ENCODE assay signal across 18 cellular contexts in the genomic region with DNA sequence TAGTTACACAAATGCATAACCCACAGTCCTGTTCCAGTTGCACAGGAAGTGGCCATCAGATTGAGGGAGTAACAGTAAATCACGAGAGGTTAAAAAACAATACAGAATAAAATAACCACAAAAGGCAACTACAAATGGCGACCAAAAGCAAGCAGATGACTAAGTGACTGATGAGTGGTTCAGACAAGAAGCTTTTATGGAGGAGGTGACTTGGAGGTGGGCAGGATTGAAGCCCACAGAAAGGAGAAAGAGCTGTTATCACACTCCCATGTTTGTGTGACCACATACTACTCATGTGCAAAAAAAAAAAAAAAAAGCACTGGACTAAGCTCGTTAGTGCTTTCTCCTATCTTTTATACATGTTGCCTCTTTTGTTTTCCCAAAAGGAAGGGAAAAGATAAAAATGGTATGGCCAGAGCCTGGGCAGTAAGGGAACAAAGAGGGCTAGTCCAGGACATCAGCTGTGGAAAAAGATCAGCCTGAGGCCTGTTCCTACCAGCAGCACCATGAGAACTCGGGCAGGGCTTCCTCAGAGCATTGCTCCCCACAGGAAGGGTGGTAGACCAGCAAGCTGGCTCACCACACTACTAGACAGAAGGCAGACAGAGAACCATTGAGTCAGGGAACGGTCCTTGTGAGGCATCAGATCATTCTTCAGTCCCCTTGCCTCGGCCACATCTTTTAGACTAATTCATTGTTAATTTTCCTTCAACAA.
DNase-seq lines count a peak whose midpoint lies in the region; ATAC-seq and TF ChIP-seq lines count a peak whose summit lies in the region.
"Had no signal": no experiment of that assay in that cellular context is flagged by ENCODE, and none has a peak within 500 bp of the region (broad histone marks: within the 10 kb centered on the region; RNA-seq: fewer than 3 reads in every experiment).

No MANE protein-coding gene starts in this region.

- TF ChIP-seq CTCF in GM23338 (conservative IDR thresholded peaks at IDR 0.05; ENCODE audit: low read depth in 2 of 2) (no peak), WTC11 (IDR thresholded peaks at IDR 0.05) (no peak)

- no peaks in the 10 kb centered on the region for H3K9me2 ChIP-seq in GM23338 (ENCODE audit: insufficient read depth)

- H3K14ac ChIP-seq in neuronal stem cell (ENCODE audit: low read length): no peak overlapping the region

- DNase-seq in GM23338 (ENCODE audit: low spot score) (no peak), M059J (ENCODE audit: low read depth) (peak; percentile 86), WTC11 (ENCODE audit: low spot score) (no peak), neuronal stem cell (ENCODE audit: low spot score) (no peak), SK-N-DZ (ENCODE audit: low spot score) (no peak), NCI-H187 treated with DMSO at 0.1 percent for 48 hours (lab: John Stamatoyannopoulos, UW) (no peak)
- DNase-seq: CD8-positive, alpha-beta memory T cell; GF-D8; GOT3; KBM-7; NCI-H1417 treated with DMSO at 0.1 percent for 48 hours; NCI-H345; NCI-H524 treated with DMSO at 0.1 percent for 48 hours; PC-3; T-helper 17 cell had no signal

- no peak overlapping the region for H2BK15ac ChIP-seq in neuronal stem cell (ENCODE audit: low read length)

- H3K4me1 Mint-ChIP-seq in GM23338 (peaks cover 16% of the 10 kb centered on the region), WTC11 (peaks cover 27% of the 10 kb centered on the region)
- H3K4me1 Mint-ChIP-seq: CD8-positive, alpha-beta memory T cell; T-helper 17 cell had no signal

- H3K27me3 Mint-ChIP-seq in GM23338 (ENCODE audit: insufficient read depth, low read depth, poor library complexity) (peaks cover 3% of the 10 kb centered on the region), WTC11 (ENCODE audit: low read depth) (peaks cover 4% of the 10 kb centered on the region; the same call in 1 of the 2 replicates)
- H3K27me3 Mint-ChIP-seq: CD8-positive, alpha-beta memory T cell; T-helper 17 cell had no signal

- no peaks in the 10 kb centered on the region for H3K9me3 ChIP-seq in neuronal stem cell (replicated peaks in 1 of 2; ENCODE audit: control insufficient read depth in 2 of 2, insufficient read depth in 1 of 2, low read depth in 1 of 2, low read length in 2 of 2)
- H3K9me3 ChIP-seq: BLaER1 treated with 17β-estradiol and CSF1 and Interleukin-3, amounts not matched to agents 10 nM and 100 nM had no signal

- no peak overlapping the region for H3K4ac ChIP-seq in neuronal stem cell (ENCODE audit: low read length)

- CTCF ChIA-PET in WTC11 (lab: Charles Lee): no interaction called here

- H3K36me3 ChIP-seq in GM23338 (ENCODE audit: insufficient read depth): no peaks in the 10 kb centered on the region
- no peaks in the 10 kb centered on the region for H3K36me3 ChIP-seq in neuronal stem cell (replicated peaks in 1 of 2; ENCODE audit: control insufficient read depth in 2 of 2, insufficient read depth in 2 of 2, low read length in 2 of 2)
- H3K36me3 ChIP-seq: BLaER1 treated with 17β-estradiol and CSF1 and Interleukin-3, amounts not matched to agents 10 nM and 100 nM had no signal

- H2AFZ ChIP-seq in GM23338 (peak overlapping the region; percentile 32; the same call in 1 of the 2 replicates), neuronal stem cell (ENCODE audit: low read length) (no peak overlapping the region)

- H3K4me1 ChIP-seq in GM23338 (ENCODE audit: insufficient read depth) (no peaks in the 10 kb centered on the region), neuronal stem cell (ENCODE audit: control insufficient read depth in 2 of 2, insufficient read depth in 1 of 2, low read depth in 1 of 2, low read length in 2 of 2) (peaks cover 0 to 10% of the 10 kb centered on the region in 2 donors)
- H3K4me1 ChIP-seq: BLaER1 treated with 17β-estradiol and CSF1 and Interleukin-3, amounts not matched to agents 10 nM and 100 nM had no signal

- H3K27ac ChIP-seq in GM23338 (ENCODE audit: low read depth) (no peak overlapping the region), neuronal stem cell (replicated peaks; ENCODE audit: low read length) (no peak overlapping the region)
- H3K27ac ChIP-seq: BLaER1 treated with 17β-estradiol and CSF1 and Interleukin-3, amounts not matched to agents 10 nM and 100 nM had no signal

- H3K23ac ChIP-seq in neuronal stem cell (ENCODE audit: low read depth, low read length, poor library complexity): no peak overlapping the region

- no peak overlapping the region; the same call in 1 of the 2 replicates for H3K27ac Mint-ChIP-seq in GM23338
- 0 out of 2 replicates have a peak overlapping the region, but pooled peaks have one; percentile 18 for H3K27ac Mint-ChIP-seq in WTC11
- H3K27ac Mint-ChIP-seq: T-helper 17 cell had no signal

- H3K79me2 ChIP-seq in GM23338 (replicated peaks; ENCODE audit: insufficient read depth): no peaks in the 10 kb centered on the region

- H3F3A ChIP-seq in GM23338 (replicated peaks; ENCODE audit: low read depth): no peaks in the 10 kb centered on the region

- no peak overlapping the region for H2BK12ac ChIP-seq in neuronal stem cell (ENCODE audit: low read length)

- H2BK5ac ChIP-seq in neuronal stem cell (ENCODE audit: low read length): no peak overlapping the region

- H3K36me3 Mint-ChIP-seq in GM23338 (ENCODE audit: low read depth) (no peaks in the 10 kb centered on the region), WTC11 (no peaks in the 10 kb centered on the region)
- H3K36me3 Mint-ChIP-seq: CD8-positive, alpha-beta memory T cell had no signal

- ATAC-seq in GM23338 (no peak), WTC11 (no peak), HG02571 (IDR thresholded peaks at IDR 0.05; ENCODE audit: unreplicated experiment) (no peak)
- ATAC-seq: GM12878, PC-3, T-helper 17 cell had no signal

- H2AK5ac ChIP-seq in neuronal stem cell (ENCODE audit: low read depth, low read length): peak overlapping the region; percentile 30

- peak overlapping the region; percentile 72 for H3K18ac ChIP-seq in neuronal stem cell (ENCODE audit: low read length)

- no CpG with 5 or more reads among the region's 6 CpGs for WGBS in neuronal stem cell (ENCODE audit: extremely low coverage in 2 of 2, insufficient read length in 2 of 2, insufficient replicate concordance in 1 of 2), 2 donors

- no peak overlapping the region for H3K9ac ChIP-seq in neuronal stem cell (ENCODE audit: low read depth, low read length, poor library complexity)
- H3K9ac ChIP-seq: BLaER1 treated with 17β-estradiol and CSF1 and Interleukin-3, amounts not matched to agents 10 nM and 100 nM had no signal

- POLR2A ChIA-PET in WTC11 (lab: Charles Lee): no interaction called here

- no peaks in the 10 kb centered on the region for H3K27me3 ChIP-seq in GM23338 (ENCODE audit: insufficient read depth)
- H3K27me3 ChIP-seq in neuronal stem cell (ENCODE audit: control insufficient read depth in 3 of 3, insufficient read depth in 3 of 3, low read depth in 1 of 3, low read length in 3 of 3): no peaks in the 10 kb centered on the region
- H3K27me3 ChIP-seq: BLaER1 treated with 17β-estradiol and CSF1 and Interleukin-3, amounts not matched to agents 10 nM and 100 nM had no signal

- H4K8ac ChIP-seq in neuronal stem cell (ENCODE audit: low read depth, low read length): no peak overlapping the region

- H3K4me3 Mint-ChIP-seq in GM23338 (no peak overlapping the region), WTC11 (no peak overlapping the region)
- H3K4me3 Mint-ChIP-seq: CD8-positive, alpha-beta memory T cell; T-helper 17 cell had no signal

- H3K79me1 ChIP-seq in neuronal stem cell (ENCODE audit: low read depth, low read length): no peaks in the 10 kb centered on the region

- H3K9me3 Mint-ChIP-seq in GM23338: no peaks in the 10 kb centered on the region; the same call in 2 of the 3 replicates
- H3K9me3 Mint-ChIP-seq in WTC11: peaks cover 4% of the 10 kb centered on the region; the same call in 1 of the 2 replicates

- H3K4me2 ChIP-seq in GM23338: no peak overlapping the region
- no peak overlapping the region for H3K4me2 ChIP-seq in neuronal stem cell (ENCODE audit: insufficient read depth, low read length, poor library complexity, severe bottlenecking)
- H3K4me2 ChIP-seq: BLaER1 treated with 17β-estradiol and CSF1 and Interleukin-3, amounts not matched to agents 10 nM and 100 nM had no signal

- H4K91ac ChIP-seq in neuronal stem cell (ENCODE audit: low read depth, low read length, poor library complexity): no peak overlapping the region

- no peaks in the 10 kb centered on the region for H4K20me1 ChIP-seq in GM23338 (replicated peaks; ENCODE audit: insufficient read depth)
- H4K20me1 ChIP-seq: BLaER1 treated with 17β-estradiol and CSF1 and Interleukin-3, amounts not matched to agents 10 nM and 100 nM had no signal

- H3K4me3 ChIP-seq in GM23338 (no peak overlapping the region), neuronal stem cell (ENCODE audit: low read length in 2 of 2) (no peak overlapping the region)
- H3K4me3 ChIP-seq: BLaER1 treated with 17β-estradiol and CSF1 and Interleukin-3, amounts not matched to agents 10 nM and 100 nM; GM12878 had no signal

- no peak overlapping the region for H2BK120ac ChIP-seq in neuronal stem cell (ENCODE audit: low read depth, low read length)

TF ChIP-seq in GM23338, 12 proteins besides CTCF, POLR2A, EP300 and RAD21:
- TF ChIP-seq EZH2phosphoT487 (IDR thresholded peaks at IDR 0.05; ENCODE audit: unreplicated experiment): no peak
- TF ChIP-seq ZNF331 (CRISPR knock-in tag; IDR thresholded peaks at IDR 0.05; ENCODE audit: low read depth): no peak
- no peak for TF ChIP-seq CREB1 (CRISPR knock-in tag; IDR thresholded peaks at IDR 0.05; ENCODE audit: low read depth)
- no peak for TF ChIP-seq NANOG (IDR thresholded peaks at IDR 0.05; ENCODE audit: borderline replicate concordance)

TF ChIP-seq in WTC11, 78 proteins besides CTCF, POLR2A, EP300 and RAD21:
- TF ChIP-seq, protein P1, sequence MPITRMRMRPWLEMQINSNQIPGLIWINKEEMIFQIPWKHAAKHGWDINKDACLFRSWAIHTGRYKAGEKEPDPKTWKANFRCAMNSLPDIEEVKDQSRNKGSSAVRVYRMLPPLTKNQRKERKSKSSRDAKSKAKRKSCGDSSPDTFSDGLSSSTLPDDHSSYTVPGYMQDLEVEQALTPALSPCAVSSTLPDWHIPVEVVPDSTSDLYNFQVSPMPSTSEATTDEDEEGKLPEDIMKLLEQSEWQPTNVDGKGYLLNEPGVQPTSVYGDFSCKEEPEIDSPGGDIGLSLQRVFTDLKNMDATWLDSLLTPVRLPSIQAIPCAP (CRISPR knock-in tag; IDR thresholded peaks at IDR 0.05): no peak
